Comparison of ENCODE assay signal across 28 cellular contexts in the genomic region with DNA sequence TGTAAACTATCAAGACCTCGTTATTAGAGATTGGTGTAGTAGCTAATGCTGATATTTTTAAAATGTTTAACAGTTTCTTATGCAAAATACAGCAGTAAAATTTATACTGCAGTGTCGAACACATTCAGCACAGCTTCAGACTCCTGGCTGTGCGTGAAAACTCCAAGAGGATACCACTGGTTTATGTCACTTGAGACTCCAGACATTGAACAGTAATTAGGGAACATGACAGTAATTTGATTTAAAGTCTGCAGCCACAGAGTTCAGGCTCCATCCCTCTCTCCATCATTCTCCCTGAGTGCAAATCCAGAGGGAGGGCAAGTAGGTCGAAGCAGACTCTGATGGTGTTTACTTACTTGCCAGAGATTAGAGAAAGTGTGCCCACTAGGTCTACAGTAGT.
DNase-seq lines count a peak whose midpoint lies in the region; ATAC-seq, FAIRE-seq and TF ChIP-seq lines count a peak whose summit lies in the region.
"Had no signal": no experiment of that assay in that cellular context is flagged by ENCODE, and none has a peak within 500 bp of the region (broad histone marks: within the 10 kb centered on the region; RNA-seq: fewer than 3 reads in every experiment).

No MANE protein-coding gene starts in this region.

- H3K36me3 Mint-ChIP-seq in activated T-cell treated with anti-CD3 and anti-CD28 coated beads, Interleukin-2, amount 50 U/mL, for 72 hours (ENCODE audit: insufficient read depth in 2 of 2), result no peaks in the 10 kb centered on the region
- H3K36me3 Mint-ChIP-seq: IgD-negative memory B cell had no signal

- WGBS in heart right ventricle, 2 donors, result 52 to 60% methylated on average over 4 of the region's 4 CpGs

- TF ChIP-seq CTCF in cardiac muscle cell (IDR thresholded peaks at IDR 0.05; ENCODE audit: low read depth, low read length) (no peak), heart right ventricle (IDR thresholded peaks at IDR 0.05) (no peak), D721Med (IDR thresholded peaks at IDR 0.05; ENCODE audit: insufficient read depth, missing control alignments) (no peak)

- no peak for FAIRE-seq in D721Med (lab: Jason Lieb, UNC)
- FAIRE-seq: A549, G401.6, GM12878, H1 had no signal

- peaks cover 12% of the 10 kb centered on the region for H3K4me1 ChIP-seq in cardiac muscle cell (ENCODE audit: low read depth)
- H3K4me1 ChIP-seq in heart right ventricle, result no peaks in the 10 kb centered on the region

- DNase-seq in cardiac muscle cell (ENCODE audit: low read depth in 1 of 2, low spot score in 1 of 2), result peak in 1 of 2 donors; percentile 34
- no peak for DNase-seq in heart right ventricle
- DNase-seq in SK-N-DZ (ENCODE audit: low spot score), result peak; percentile 97
- no peak for DNase-seq in activated T-cell treated with anti-CD3 and anti-CD28 coated beads, Interleukin-2, amount 50 U/mL, for 72 hours
- DNase-seq in D721Med (ENCODE audit: insufficient read length, low spot score), result no peak
- DNase-seq in activated CD4-positive, CD25-positive, alpha-beta regulatory T cell (lab: John Stamatoyannopoulos, UW), result no peak
- DNase-seq: AML-193; C1 segment of cervical spinal cord; CD4-positive, alpha-beta memory T cell; COR-L47; HCEC 1CT; MM.1S; NCI-H1694 treated with DMSO at 0.1 percent for 48 hours; NCI-H2081 treated with DMSO at 0.1 percent for 48 hours; NCI-H226; NCI-H510A treated with DMSO at 0.1 percent for 48 hours; NCI-H748 treated with DMSO at 0.1 percent for 48 hours; PC-9; SJCRH30; T-helper 1 cell had no signal

- intact Hi-C loops in heart right ventricle (cut with DNase I), result no loop called here

- no peak overlapping the region for H3K27ac Mint-ChIP-seq in activated T-cell treated with anti-CD3 and anti-CD28 coated beads, Interleukin-2, amount 50 U/mL, for 72 hours
- H3K27ac Mint-ChIP-seq: CD4-positive, alpha-beta memory T cell; IgD-negative memory B cell had no signal

- no peak for ATAC-seq in heart right ventricle
- ATAC-seq in activated T-cell treated with anti-CD3 and anti-CD28 coated beads, Interleukin-2, amount 50 U/mL, for 72 hours (replicated peaks in 1 of 2), result no peak
- ATAC-seq: A549, GM12878, Right ventricle myocardium inferior had no signal

- no peak overlapping the region for H3K4me3 Mint-ChIP-seq in activated T-cell treated with anti-CD3 and anti-CD28 coated beads, Interleukin-2, amount 50 U/mL, for 72 hours
- H3K4me3 Mint-ChIP-seq: CD4-positive, alpha-beta memory T cell; IgD-negative memory B cell had no signal

- H3K27ac ChIP-seq in cardiac muscle cell (peak overlapping the region; percentile 34), heart right ventricle (no peak overlapping the region), layer of hippocampus (ENCODE audit: low read depth, low read length) (peak overlapping the region; percentile 27)
- H3K27ac ChIP-seq: A549, KMS-11, PC-9, SJCRH30 had no signal

- no peaks in the 10 kb centered on the region for H3K9me3 Mint-ChIP-seq in activated T-cell treated with anti-CD3 and anti-CD28 coated beads, Interleukin-2, amount 50 U/mL, for 72 hours
- H3K9me3 Mint-ChIP-seq: CD4-positive, alpha-beta memory T cell; IgD-negative memory B cell had no signal

- peaks cover 19% of the 10 kb centered on the region for H3K4me1 Mint-ChIP-seq in activated T-cell treated with anti-CD3 and anti-CD28 coated beads, Interleukin-2, amount 50 U/mL, for 72 hours (ENCODE audit: low read depth)
- H3K4me1 Mint-ChIP-seq: IgD-negative memory B cell had no signal

- no peak overlapping the region for H3K4me3 ChIP-seq in cardiac muscle cell
- H3K4me3 ChIP-seq in heart right ventricle, result no peak overlapping the region
- H3K4me3 ChIP-seq: A549, GM12878, PC-9, SJCRH30 had no signal

- no peaks in the 10 kb centered on the region for H3K9me3 ChIP-seq in cardiac muscle cell (ENCODE audit: low read depth)
- no peaks in the 10 kb centered on the region for H3K9me3 ChIP-seq in heart right ventricle
- H3K9me3 ChIP-seq: A549 had no signal

- no peaks in the 10 kb centered on the region for H3K27me3 Mint-ChIP-seq in activated T-cell treated with anti-CD3 and anti-CD28 coated beads, Interleukin-2, amount 50 U/mL, for 72 hours (ENCODE audit: low read depth)
- H3K27me3 Mint-ChIP-seq: CD4-positive, alpha-beta memory T cell had no signal

- H3K36me3 ChIP-seq in cardiac muscle cell (no peaks in the 10 kb centered on the region), heart right ventricle (no peaks in the 10 kb centered on the region)
- H3K36me3 ChIP-seq: SJCRH30 had no signal

- H3K27me3 ChIP-seq in cardiac muscle cell, result no peaks in the 10 kb centered on the region
- H3K27me3 ChIP-seq in heart right ventricle, result no peaks in the 10 kb centered on the region
- no peaks in the 10 kb centered on the region for H3K27me3 ChIP-seq in layer of hippocampus (ENCODE audit: control insufficient read depth, insufficient read depth, low read length)
- H3K27me3 ChIP-seq: SJCRH30 had no signal

Comparison
In these comparisons a context has a peak if more than half of its experiments do, and no peak if none do; other contexts are left out.
1. H3K27ac ChIP-seq: peak in cardiac muscle cell (single experiment) and layer of hippocampus (single experiment); none in heart right ventricle (0 of 10).